Comparison of ENCODE assay signal across 8 cellular contexts in genomic region chr10:22003111-22003963, GRCh38. TPM values are rescaled to one million over a fixed set of nuclear protein-coding genes. Genes with fewer than 3 reads are reported as not detected.
A peak's percentile ranks its signal among the peaks of the same experiment; 100 is the strongest.
DNase-seq lines count a peak whose midpoint lies in the region; ATAC-seq and TF ChIP-seq lines count a peak whose summit lies in the region.

DNAJC1 (minus strand) TSS chr10:22003730; CDS start chr10:22003434, 296 bp downstream.

- H3K27me3 ChIP-seq in adrenal gland (no peaks in the 10 kb centered on the region), heart left ventricle (no peaks in the 10 kb centered on the region), upper lobe of left lung (no peaks in the 10 kb centered on the region)

- ATAC-seq in HG02870 (IDR thresholded peaks at IDR 0.05; ENCODE audit: unreplicated experiment) (peak; percentile 96), heart left ventricle (peak; percentile 100), upper lobe of left lung (ENCODE audit: low FRiP score in 2 of 2) (peak; percentile 99)

- DNase-seq in GM13976 (ENCODE audit: low spot score) (peak; percentile 95), NCI-H146 (lab: John Stamatoyannopoulos, UW) (peak; percentile 100), T-helper 1 cell (peak; percentile 94 to 98 (median 96)), adrenal gland (peak; percentile 97 to 99 (median 99)), heart left ventricle (peak; percentile 97 to 99 (median 98)), posterior cingulate gyrus (peak; percentile 97 to 100 (median 98)), upper lobe of left lung (peak; percentile 97 to 98)

- intact Hi-C loops in adrenal gland (cut with DNase I) (loop anchor here (10.0 kb wide), 4 partner anchors 221 to 991 kb away; partner anchors contain the start of gene COMMD3 (in 1 of the 2)), heart left ventricle (cut with DNase I) (loop anchor here (1.0 to 10.0 kb wide), 22 partner anchors 19 to 1064 kb away; partner anchors contain the start of genes COMMD3 (in 6 of the 10), BMI1 (in 3 of the 10), MLLT10 (in 1 of the 10) and SPAG6 (in 1 of the 10)), posterior cingulate gyrus (cut with DNase I) (loop anchor here (5.0 to 10.0 kb wide), 4 partner anchors 224 to 431 kb away; partner anchors contain the start of gene BMI1)

- H3K4me1 ChIP-seq in adrenal gland (replicated peaks in 1 of 2), result peaks cover 8 to 16% of the 10 kb centered on the region in 2 donors
- H3K4me1 ChIP-seq in heart left ventricle, result peaks cover 0 to 26% (median 14%) of the 10 kb centered on the region in 12 donors
- peaks cover 4 to 21% (median 15%) of the 10 kb centered on the region in 4 donors for H3K4me1 ChIP-seq in upper lobe of left lung

- peak within 1 kb of the TSS; percentile 42 to 99 (median 97) for H3K27ac ChIP-seq in adrenal gland
- H3K27ac ChIP-seq in heart left ventricle, result peak within 1 kb of the TSS; percentile 78 to 99 (median 96)
- H3K27ac ChIP-seq in upper lobe of left lung, result peak within 1 kb of the TSS; percentile 94 to 99 (median 98)

- peak within 1 kb of the TSS; percentile 20 to 91 (median 58) for H3K4me3 ChIP-seq in adrenal gland
- peak within 1 kb of the TSS; percentile 69 to 96 (median 78) for H3K4me3 ChIP-seq in heart left ventricle
- H3K4me3 ChIP-seq in upper lobe of left lung, result peak within 1 kb of the TSS; percentile 77 to 97 (median 90)

- 0 to 1% (median 0%) methylated on average over 7 to 88 of the region's 88 CpGs for WGBS in adrenal gland, 4 donors
- 0% methylated on average over 12 to 88 of the region's 88 CpGs for WGBS in heart left ventricle, 4 donors
- WGBS in upper lobe of left lung, 2 donors, result 0 to 1% methylated on average over 8 to 59 of the region's 88 CpGs

- H3K9me3 ChIP-seq in adrenal gland (replicated peaks in 1 of 3) (no peaks in the 10 kb centered on the region), heart left ventricle (no peaks in the 10 kb centered on the region), upper lobe of left lung (no peaks in the 10 kb centered on the region)

- no peak for TF ChIP-seq EP300 in upper lobe of left lung (IDR thresholded peaks at IDR 0.05)

- in situ Hi-C loops in GM13976 (cut with MboI; ENCODE audit: low sequenced_read_pairs, unreplicated experiment), result loop anchor here (10.0 to 25.0 kb wide), 2 partner anchors 434 to 991 kb away; no protein-coding TSS in a partner anchor

- TF ChIP-seq CTCF in GM13976 (IDR thresholded peaks at IDR 0.05; ENCODE audit: borderline replicate concordance, control extremely low read depth, extremely low read depth, insufficient read depth, missing control alignments) (no peak), adrenal gland (IDR thresholded peaks at IDR 0.05) (peak in 2 of 6 experiments; percentile 25 to 27), heart left ventricle (IDR thresholded peaks at IDR 0.05) (peak in 4 of 12 donors; percentile 4 to 29 (median 16)), upper lobe of left lung (IDR thresholded peaks at IDR 0.05) (peak in 4 of 6 experiments; percentile 31 to 70 (median 51))

- peak; percentile 63 to 97 for TF ChIP-seq POLR2A in adrenal gland (IDR thresholded peaks at IDR 0.05)
- peak in 1 of 2 donors; percentile 95 for TF ChIP-seq POLR2A in heart left ventricle (IDR thresholded peaks at IDR 0.05)
- TF ChIP-seq POLR2A in upper lobe of left lung (IDR thresholded peaks at IDR 0.05), result peak in 3 of 4 donors; percentile 89 to 94 (median 93)

- no peaks in the 10 kb centered on the region for H3K36me3 ChIP-seq in adrenal gland (replicated peaks in 1 of 2)
- no peaks in the 10 kb centered on the region for H3K36me3 ChIP-seq in heart left ventricle
- no peaks in the 10 kb centered on the region for H3K36me3 ChIP-seq in upper lobe of left lung

RNA-seq across cellular contexts. Expression of gene DNAJC1, which starts in this region (rescaled TPM):
- total RNA-seq in adrenal gland, result 10 to 100 TPM; 26.4 to 84.4 (median 37.4) TPM
- polyA plus RNA-seq in adrenal gland, result 10 to 100 TPM; 11.0 to 46.4 (median 20.8) TPM
- total RNA-seq in heart left ventricle, result 10 to 100 TPM in 8 of 9 donors, 1 to 10 TPM in 1; 9.5 to 68.4 (median 14.1) TPM
- polyA plus RNA-seq in heart left ventricle, result 10 to 100 TPM; 11.0 to 23.5 TPM
- 100 to 1,000 TPM in 1 of 6 donors, 10 to 100 TPM in 5; 30.8 to 106 (median 74.1) TPM for total RNA-seq in upper lobe of left lung

Comparison
In these comparisons a context has a peak if more than half of its experiments do, and no peak if none do; other contexts are left out.
1. Peak in every context shown above with its lines: DNase-seq, ATAC-seq, H3K4me3 ChIP-seq and H3K27ac ChIP-seq.